18 cellular contexts compared by ENCODE assay signal in genomic region chr16:2042171-2042570, GRCh38. TPM values are rescaled to one million over a fixed set of nuclear protein-coding genes. Genes with fewer than 3 reads are reported as not detected.
A peak's percentile ranks its signal among the peaks of the same experiment; 100 is the strongest.
DNase-seq lines count a peak whose midpoint lies in the region; TF ChIP-seq lines count a peak whose summit lies in the region.
"Had no signal": no experiment of that assay in that cellular context is flagged by ENCODE, and none has a peak within 500 bp of the region (broad histone marks: within the 10 kb centered on the region; RNA-seq: fewer than 3 reads in every experiment).

No MANE protein-coding gene starts in this region.

- peak; percentile 97 for DNase-seq in DMS53 (lab: John Stamatoyannopoulos, UW)
- peak; percentile 90 for DNase-seq in NCI-H2029 (lab: John Stamatoyannopoulos, UW)
- DNase-seq in SK-N-MC (ENCODE audit: low read depth, low spot score): no peak
- DNase-seq in retina: no peak
- no peak for DNase-seq in BE2C
- no peak for DNase-seq in activated CD4-positive, alpha-beta memory T cell treated with anti-CD3 and anti-CD28 coated beads, Interleukin-2, amount 10 ng/mL, durations not matched to agents 7 days and 5 days
- no peak for DNase-seq in stimulated activated CD8-positive, alpha-beta memory T cell treated with anti-CD3 and anti-CD28 coated beads, Interleukin-4, amount 100 ng/mL, for 48 hours
- DNase-seq: activated T-cell treated with anti-CD3 and anti-CD28 coated beads, Interleukin-2, amount 50 U/mL, for 72 hours; aorta; dorsolateral prefrontal cortex; foreskin keratinocyte; KBM-7; SK-N-SH; stimulated activated naive CD4-positive, alpha-beta T cell had no signal

- H3K4me3 ChIP-seq in SK-N-MC (peak overlapping the region; percentile 38), mucosa of rectum (ENCODE audit: low read length in 2 of 2) (no peak overlapping the region), BE2C (ENCODE audit: low read depth, low read length) (no peak overlapping the region)
- H3K4me3 ChIP-seq: dorsolateral prefrontal cortex, pancreas had no signal

- no peak for TF ChIP-seq CTCF in BE2C (IDR thresholded peaks at IDR 0.05; ENCODE audit: low read depth, low read length)

- POLR2A ChIA-PET in activated CD4-positive, alpha-beta memory T cell treated with anti-CD3 and anti-CD28 coated beads, Interleukin-2, amount 10 ng/mL, durations not matched to agents 7 days and 5 days (lab: Charles Lee): no interaction called here

- H3K4me1 Mint-ChIP-seq in activated CD4-positive, alpha-beta memory T cell treated with anti-CD3 and anti-CD28 coated beads, Interleukin-2, amount 10 ng/mL, durations not matched to agents 7 days and 5 days: peaks cover 8% of the 10 kb centered on the region

- CTCF ChIA-PET in activated CD4-positive, alpha-beta memory T cell treated with anti-CD3 and anti-CD28 coated beads, Interleukin-2, amount 10 ng/mL, durations not matched to agents 7 days and 5 days (lab: Charles Lee): interaction anchor here (1.1 kb wide), 1 partner anchor 878 kb away, joined by 4 read pairs; no protein-coding TSS in a partner anchor

- no peak overlapping the region for H3K27ac Mint-ChIP-seq in activated CD4-positive, alpha-beta memory T cell treated with anti-CD3 and anti-CD28 coated beads, Interleukin-2, amount 10 ng/mL, durations not matched to agents 7 days and 5 days
- H3K27ac Mint-ChIP-seq: activated T-cell treated with anti-CD3 and anti-CD28 coated beads, Interleukin-2, amount 50 U/mL, for 72 hours; WTC11 had no signal

- H3K27me3 ChIP-seq in mucosa of rectum (ENCODE audit: control insufficient read depth in 2 of 2, insufficient read depth in 2 of 2, low read length in 2 of 2) (no peaks in the 10 kb centered on the region), BE2C (no peaks in the 10 kb centered on the region)
- H3K27me3 ChIP-seq: dorsolateral prefrontal cortex, foreskin keratinocyte, pancreas had no signal

- H3K9me3 Mint-ChIP-seq in activated CD4-positive, alpha-beta memory T cell treated with anti-CD3 and anti-CD28 coated beads, Interleukin-2, amount 10 ng/mL, durations not matched to agents 7 days and 5 days: no peaks in the 10 kb centered on the region
- H3K9me3 Mint-ChIP-seq: activated T-cell treated with anti-CD3 and anti-CD28 coated beads, Interleukin-2, amount 50 U/mL, for 72 hours; WTC11 had no signal

- H3K27ac ChIP-seq in SK-N-MC (peak overlapping the region; percentile 99), mucosa of rectum (ENCODE audit: low read depth in 2 of 2, low read length in 2 of 2) (peak overlapping the region; percentile 77 to 90)
- H3K27ac ChIP-seq: foreskin keratinocyte, pancreas had no signal

- no peaks in the 10 kb centered on the region for H3K27me3 Mint-ChIP-seq in activated CD4-positive, alpha-beta memory T cell treated with anti-CD3 and anti-CD28 coated beads, Interleukin-2, amount 10 ng/mL, durations not matched to agents 7 days and 5 days

- H3K9me3 ChIP-seq in SK-N-MC (ENCODE audit: low read depth, low read length) (no peaks in the 10 kb centered on the region), mucosa of rectum (ENCODE audit: control insufficient read depth in 2 of 2, low read length in 2 of 2) (no peaks in the 10 kb centered on the region), BE2C (no peaks in the 10 kb centered on the region)
- H3K9me3 ChIP-seq: pancreas, SK-N-SH had no signal

- H3K9ac ChIP-seq in SK-N-MC (ENCODE audit: insufficient read length) (peak overlapping the region; percentile 47), mucosa of rectum (ENCODE audit: low read depth in 1 of 2, low read length in 2 of 2) (peak overlapping the region in 1 of 2 donors; percentile 61)
- H3K9ac ChIP-seq: SK-N-SH had no signal

- H3K36me3 ChIP-seq in SK-N-MC (ENCODE audit: insufficient read depth, low read length) (no peaks in the 10 kb centered on the region), mucosa of rectum (ENCODE audit: control insufficient read depth in 2 of 2, insufficient read depth in 2 of 2, low read length in 2 of 2) (peaks cover 0 to 3% of the 10 kb centered on the region in 2 donors), BE2C (peaks cover 21% of the 10 kb centered on the region)
- H3K36me3 ChIP-seq: pancreas had no signal

- H3K4me1 ChIP-seq in mucosa of rectum (ENCODE audit: control insufficient read depth in 2 of 2, insufficient read depth in 2 of 2, low read length in 2 of 2) (peaks cover 61 to 78% of the 10 kb centered on the region in 2 donors), BE2C (peaks cover 27% of the 10 kb centered on the region)
- H3K4me1 ChIP-seq: foreskin keratinocyte had no signal

- no peaks in the 10 kb centered on the region for H3K36me3 Mint-ChIP-seq in activated CD4-positive, alpha-beta memory T cell treated with anti-CD3 and anti-CD28 coated beads, Interleukin-2, amount 10 ng/mL, durations not matched to agents 7 days and 5 days (ENCODE audit: low read depth)
- H3K36me3 Mint-ChIP-seq: WTC11 had no signal

- H3K4me3 Mint-ChIP-seq in activated CD4-positive, alpha-beta memory T cell treated with anti-CD3 and anti-CD28 coated beads, Interleukin-2, amount 10 ng/mL, durations not matched to agents 7 days and 5 days: no peak overlapping the region
- H3K4me3 Mint-ChIP-seq: activated T-cell treated with anti-CD3 and anti-CD28 coated beads, Interleukin-2, amount 50 U/mL, for 72 hours; WTC11 had no signal

RNA-seq across cellular contexts. Expression of gene NTHL1, which starts 5.5 kb away (rescaled TPM):
- polyA plus RNA-seq in BE2C (2012; ENCODE audit: insufficient read depth, insufficient read length, low read depth): 176 TPM
- 10 to 100 TPM; 22.5 to 24.5 TPM for total RNA-seq in activated CD4-positive, alpha-beta memory T cell treated with anti-CD3 and anti-CD28 coated beads, Interleukin-2, amount 10 ng/mL, durations not matched to agents 7 days and 5 days

RNA-seq across cellular contexts. Expression of gene TSC2, which starts 5.6 kb away (rescaled TPM):
- polyA plus RNA-seq in BE2C (2012; ENCODE audit: insufficient read depth, insufficient read length, low read depth): 238 TPM
- total RNA-seq in activated CD4-positive, alpha-beta memory T cell treated with anti-CD3 and anti-CD28 coated beads, Interleukin-2, amount 10 ng/mL, durations not matched to agents 7 days and 5 days: 10 to 100 TPM; 88.4 to 90.1 TPM

RNA-seq across cellular contexts. Expression of gene NHERF2, which starts 15.5 kb away (rescaled TPM):
- polyA plus RNA-seq in BE2C (2012; ENCODE audit: insufficient read depth, insufficient read length, low read depth): 41.3 TPM
- under 1 TPM; 0.85 to 0.96 TPM for total RNA-seq in activated CD4-positive, alpha-beta memory T cell treated with anti-CD3 and anti-CD28 coated beads, Interleukin-2, amount 10 ng/mL, durations not matched to agents 7 days and 5 days

RNA-seq across cellular contexts. Expression of gene NPW, which starts 22.6 kb away (rescaled TPM):
- not detected for polyA plus RNA-seq in BE2C (2012; ENCODE audit: insufficient read depth, insufficient read length, low read depth)
- total RNA-seq in activated CD4-positive, alpha-beta memory T cell treated with anti-CD3 and anti-CD28 coated beads, Interleukin-2, amount 10 ng/mL, durations not matched to agents 7 days and 5 days: under 1 TPM; 0.48 to 0.65 TPM
- total RNA-seq: G401 had no signal

RNA-seq across cellular contexts. Expression of gene ZNF598, which starts 32.5 kb away (rescaled TPM):
- 245 TPM for polyA plus RNA-seq in BE2C (2012; ENCODE audit: insufficient read depth, insufficient read length, low read depth)
- total RNA-seq in activated CD4-positive, alpha-beta memory T cell treated with anti-CD3 and anti-CD28 coated beads, Interleukin-2, amount 10 ng/mL, durations not matched to agents 7 days and 5 days: 10 to 100 TPM; 52.1 to 53.6 TPM

Comparison
In these comparisons a context has a peak if more than half of its experiments do, and no peak if none do; other contexts are left out.
1. DNase-seq: peak in DMS53 (single experiment) and NCI-H2029 (single experiment); none in SK-N-MC (single experiment), retina (single experiment), BE2C (single experiment), activated CD4-positive, alpha-beta memory T cell treated with anti-CD3 and anti-CD28 coated beads, Interleukin-2, amount 10 ng/mL, durations not matched to agents 7 days and 5 days (single experiment) and stimulated activated CD8-positive, alpha-beta memory T cell treated with anti-CD3 and anti-CD28 coated beads, Interleukin-4, amount 100 ng/mL, for 48 hours (single experiment).